In the genomic region with DNA sequence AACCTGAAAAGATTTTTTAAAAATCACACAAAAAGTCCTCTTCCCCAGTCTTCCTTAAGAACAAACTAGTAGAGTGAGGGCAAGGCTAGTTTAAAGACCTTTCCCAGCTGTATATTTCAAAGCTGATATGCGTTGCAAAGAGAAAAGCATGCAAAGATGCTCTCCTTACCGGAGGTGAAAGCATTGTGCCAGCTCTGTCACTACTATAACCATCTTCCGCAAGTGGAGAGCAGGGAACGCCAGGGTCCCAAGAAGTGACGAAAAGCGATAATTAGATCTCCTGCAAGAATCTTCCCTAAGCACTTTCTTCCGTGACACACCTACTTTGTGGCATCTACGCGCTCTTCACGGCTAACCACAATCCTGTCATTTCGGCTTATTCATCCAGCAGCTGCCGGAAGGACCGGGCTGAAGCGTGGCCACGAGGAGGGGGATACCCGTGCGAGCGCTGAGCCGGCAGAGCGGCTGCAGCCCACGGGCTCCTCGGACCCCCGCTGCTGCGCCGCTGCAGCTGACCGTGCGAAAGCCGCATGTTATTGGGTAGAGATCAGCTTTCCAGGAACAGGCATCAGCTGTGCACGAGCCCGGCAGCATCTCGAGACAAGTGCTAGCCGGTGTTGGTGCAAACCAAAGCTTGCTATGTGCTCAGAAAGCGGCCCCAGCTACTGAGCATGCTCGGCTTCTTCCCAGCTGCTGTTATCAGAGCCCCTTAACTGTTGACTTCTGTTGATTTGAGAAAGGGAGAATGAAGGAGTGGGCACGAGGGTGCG, we compare ENCODE assay signal across 7 cellular contexts. TPM values are rescaled to one million over a fixed set of nuclear protein-coding genes. Genes with fewer than 3 reads are reported as not detected.
DNase-seq lines count a peak whose midpoint lies in the region; ATAC-seq lines count a peak whose summit lies in the region.

No MANE protein-coding gene starts in this region.

- H3K9me3 Mint-ChIP-seq in activated CD8-positive, alpha-beta T cell treated with anti-CD3 and anti-CD28 coated beads, Interleukin-2, amount 10 ng/mL, durations not matched to agents 7 days and 5 days (ENCODE audit: insufficient read depth), result no peaks in the 10 kb centered on the region
- peaks cover 2% of the 10 kb centered on the region for H3K9me3 Mint-ChIP-seq in stimulated activated memory B cell treated with anti-CD40 and anti-IgM and Interleukin-4, amounts not matched to agents 10 μg/mL and 1 μg/mL and 100 μg/mL, for 72 hours

- H3K36me3 ChIP-seq in endocrine pancreas (ENCODE audit: control insufficient read depth, insufficient read depth, low read length) (no peaks in the 10 kb centered on the region), muscle layer of colon (ENCODE audit: insufficient read depth, low read length) (no peaks in the 10 kb centered on the region)

- peak; percentile 86 to 94 for DNase-seq in NCI-H524 (lab: John Stamatoyannopoulos, UW)
- peak; percentile 77 for DNase-seq in activated CD8-positive, alpha-beta T cell treated with anti-CD3 and anti-CD28 coated beads, Interleukin-2, amount 10 ng/mL, durations not matched to agents 7 days and 5 days

- H3K27ac Mint-ChIP-seq in activated CD8-positive, alpha-beta T cell treated with anti-CD3 and anti-CD28 coated beads, Interleukin-2, amount 10 ng/mL, durations not matched to agents 7 days and 5 days, result peak overlapping the region; percentile 48
- H3K27ac Mint-ChIP-seq in stimulated activated memory B cell treated with anti-CD40 and anti-IgM and Interleukin-4, amounts not matched to agents 10 μg/mL and 1 μg/mL and 100 μg/mL, for 72 hours, result peak overlapping the region; percentile 50

- H3K27me3 ChIP-seq in endocrine pancreas (ENCODE audit: control insufficient read depth, insufficient read depth, low read length) (peaks cover 6% of the 10 kb centered on the region), muscle layer of colon (ENCODE audit: control insufficient read depth in 1 of 2, insufficient read depth in 2 of 2, low read length in 2 of 2) (peaks cover 11 to 12% of the 10 kb centered on the region in 2 donors)

- H3K4me1 ChIP-seq in endocrine pancreas (ENCODE audit: control insufficient read depth, insufficient read depth, low read length) (no peaks in the 10 kb centered on the region), muscle layer of colon (ENCODE audit: insufficient read depth, low read length) (peaks cover 9% of the 10 kb centered on the region)

- CTCF ChIA-PET in activated CD8-positive, alpha-beta T cell treated with anti-CD3 and anti-CD28 coated beads, Interleukin-2, amount 10 ng/mL, durations not matched to agents 7 days and 5 days (lab: Charles Lee), result interaction anchor here (0.6 to 4.0 kb wide), 10 partner anchors 8 to 270 kb away, joined by 3 to 17 read pairs (median 4); no protein-coding TSS in a partner anchor

- no peaks in the 10 kb centered on the region for H3K36me3 Mint-ChIP-seq in activated CD8-positive, alpha-beta T cell treated with anti-CD3 and anti-CD28 coated beads, Interleukin-2, amount 10 ng/mL, durations not matched to agents 7 days and 5 days (ENCODE audit: low read depth)
- H3K36me3 Mint-ChIP-seq in stimulated activated memory B cell treated with anti-CD40 and anti-IgM and Interleukin-4, amounts not matched to agents 10 μg/mL and 1 μg/mL and 100 μg/mL, for 72 hours, result no peaks in the 10 kb centered on the region

- peak; percentile 89 for ATAC-seq in GM18870 (IDR thresholded peaks at IDR 0.05; ENCODE audit: unreplicated experiment)
- ATAC-seq in HG03060 (IDR thresholded peaks at IDR 0.05; ENCODE audit: low read depth, unreplicated experiment), result peak; percentile 72
- peak; percentile 88 for ATAC-seq in activated CD8-positive, alpha-beta T cell treated with anti-CD3 and anti-CD28 coated beads, Interleukin-2, amount 10 ng/mL, durations not matched to agents 7 days and 5 days
- ATAC-seq in stimulated activated memory B cell treated with anti-CD40 and anti-IgM and Interleukin-4, amounts not matched to agents 10 μg/mL and 1 μg/mL and 100 μg/mL, for 72 hours, result peak; percentile 75

- H3K9ac ChIP-seq in endocrine pancreas (ENCODE audit: control insufficient read depth, insufficient read depth, low read length), result no peak overlapping the region
- H3K9ac ChIP-seq in muscle layer of colon (ENCODE audit: low read length), result no peak overlapping the region

- POLR2A ChIA-PET in activated CD8-positive, alpha-beta T cell treated with anti-CD3 and anti-CD28 coated beads, Interleukin-2, amount 10 ng/mL, durations not matched to agents 7 days and 5 days (lab: Charles Lee), result no interaction called here

- H3K27me3 Mint-ChIP-seq in activated CD8-positive, alpha-beta T cell treated with anti-CD3 and anti-CD28 coated beads, Interleukin-2, amount 10 ng/mL, durations not matched to agents 7 days and 5 days (ENCODE audit: low read depth), result peaks cover 41% of the 10 kb centered on the region
- H3K27me3 Mint-ChIP-seq in stimulated activated memory B cell treated with anti-CD40 and anti-IgM and Interleukin-4, amounts not matched to agents 10 μg/mL and 1 μg/mL and 100 μg/mL, for 72 hours, result peaks cover 41% of the 10 kb centered on the region

- H3K4me3 ChIP-seq in endocrine pancreas (ENCODE audit: control insufficient read depth, insufficient read depth, low read length) (peak overlapping the region; percentile 8), muscle layer of colon (ENCODE audit: low read depth in 1 of 2, low read length in 2 of 2) (peak overlapping the region; percentile 23 to 54)

- peaks cover 25% of the 10 kb centered on the region for H3K4me1 Mint-ChIP-seq in activated CD8-positive, alpha-beta T cell treated with anti-CD3 and anti-CD28 coated beads, Interleukin-2, amount 10 ng/mL, durations not matched to agents 7 days and 5 days (ENCODE audit: low read depth)
- peaks cover 10% of the 10 kb centered on the region for H3K4me1 Mint-ChIP-seq in stimulated activated memory B cell treated with anti-CD40 and anti-IgM and Interleukin-4, amounts not matched to agents 10 μg/mL and 1 μg/mL and 100 μg/mL, for 72 hours

- peak overlapping the region; percentile 79 for H3K4me3 Mint-ChIP-seq in activated CD8-positive, alpha-beta T cell treated with anti-CD3 and anti-CD28 coated beads, Interleukin-2, amount 10 ng/mL, durations not matched to agents 7 days and 5 days
- peak overlapping the region; percentile 87 for H3K4me3 Mint-ChIP-seq in stimulated activated memory B cell treated with anti-CD40 and anti-IgM and Interleukin-4, amounts not matched to agents 10 μg/mL and 1 μg/mL and 100 μg/mL, for 72 hours

- H3K9me3 ChIP-seq in endocrine pancreas (ENCODE audit: control insufficient read depth, low read length) (no peaks in the 10 kb centered on the region), muscle layer of colon (ENCODE audit: low read length) (no peaks in the 10 kb centered on the region)

- H3K27ac ChIP-seq in muscle layer of colon (ENCODE audit: low read depth, low read length), result no peak overlapping the region

RNA-seq across cellular contexts. Expression of gene ARHGAP18, which starts 57.2 kb away (rescaled TPM):
- 10 to 100 TPM; 11.9 to 12.1 TPM for total RNA-seq in activated CD8-positive, alpha-beta T cell treated with anti-CD3 and anti-CD28 coated beads, Interleukin-2, amount 10 ng/mL, durations not matched to agents 7 days and 5 days
